1 cellular context compared by ENCODE assay signal in genomic region chr6:12473494-12473893, GRCh38.
TF ChIP-seq lines count a peak whose summit lies in the region.

No MANE protein-coding gene starts in this region.

TF ChIP-seq in WTC11, 78 proteins besides CTCF, POLR2A, EP300 and RAD21 (continued from another document):
- no peak for TF ChIP-seq PRDM15 (CRISPR knock-in tag; IDR thresholded peaks at IDR 0.05)
- TF ChIP-seq ESRRA (CRISPR knock-in tag; IDR thresholded peaks at IDR 0.05; ENCODE audit: borderline replicate concordance), result no peak
- no peak for TF ChIP-seq AR (CRISPR knock-in tag; IDR thresholded peaks at IDR 0.05)
- TF ChIP-seq ATF1 (CRISPR knock-in tag; IDR thresholded peaks at IDR 0.05), result no peak
